In the genomic region with DNA sequence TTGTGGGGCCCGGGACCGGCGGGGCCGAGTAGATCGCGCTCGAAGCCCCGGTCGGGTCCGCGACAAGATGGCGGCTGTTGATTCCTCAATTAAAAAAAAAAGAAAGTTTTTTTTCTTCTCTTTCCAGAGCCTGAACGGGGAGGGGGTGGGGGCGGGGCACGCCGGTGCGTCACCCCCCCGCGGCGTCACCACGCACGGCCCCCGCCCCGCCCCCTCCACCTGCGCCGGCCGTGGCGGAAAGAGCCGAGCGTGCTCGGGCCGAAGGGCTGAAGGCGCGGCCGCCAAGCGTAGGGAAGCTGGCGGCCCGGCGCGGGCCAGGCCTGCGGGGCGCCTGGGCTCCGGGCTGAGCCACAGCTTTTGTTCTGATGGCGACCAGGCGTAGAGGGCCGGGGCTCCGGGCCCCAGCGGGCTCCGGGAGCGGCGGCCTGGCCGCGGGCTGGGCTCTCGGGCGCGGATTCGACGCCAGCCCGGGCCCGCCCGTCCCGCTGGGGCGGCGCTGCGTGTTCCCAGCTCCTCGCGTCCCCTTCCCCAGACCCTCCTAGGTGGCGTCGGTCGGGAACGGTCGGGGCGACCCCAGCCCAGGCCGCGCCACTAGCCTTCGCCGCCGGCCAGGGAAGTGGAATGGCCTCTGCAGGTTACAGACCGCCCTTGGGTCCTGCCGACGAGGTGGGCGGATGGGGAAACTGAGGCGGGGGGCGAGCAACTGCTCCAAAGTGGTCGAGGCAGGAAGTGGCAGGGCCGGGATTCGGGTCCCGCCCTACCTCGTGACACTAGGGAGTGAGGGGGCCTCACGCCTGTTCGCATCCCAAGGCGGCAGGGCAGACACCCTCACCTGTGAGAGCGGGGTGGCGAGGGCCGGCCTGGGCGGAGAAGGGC, we compare ENCODE assay signal across 8 cellular contexts. TPM values are rescaled to one million over a fixed set of nuclear protein-coding genes. Genes with fewer than 3 reads are reported as not detected.
DNase-seq lines count a peak whose midpoint lies in the region; ATAC-seq and TF ChIP-seq lines count a peak whose summit lies in the region.

A gene (minus strand): TSS at position 91 of the 876 bp plus-strand sequence. CDS start 797 bp downstream, outside the sequence.

- TF ChIP-seq POLR2A in GM18505 (IDR thresholded peaks at IDR 0.05; ENCODE audit: borderline replicate concordance, extremely low read depth, insufficient read depth, insufficient read length) = peak; percentile 78

- no peaks in the 10 kb centered on the region for H3K9me3 ChIP-seq in hepatocyte (ENCODE audit: low read depth)
- H3K9me3 ChIP-seq in aorta (ENCODE audit: control insufficient read depth, low read length) = no peaks in the 10 kb centered on the region

- intact Hi-C loops in aorta (cut with DNase I) = loop anchor here in 1 of 2 donors (1.0 kb wide), 1 partner anchor 191 kb away; no protein-coding TSS in a partner anchor

- peak; percentile 85 for DNase-seq in NCI-H2029 (lab: John Stamatoyannopoulos, UW)
- DNase-seq in T-helper 9 cell = peak; percentile 85
- DNase-seq in astrocyte of the cerebellum (ENCODE audit: low read depth) = peak; percentile 62
- DNase-seq in hepatocyte (ENCODE audit: low spot score) = peak; percentile 97
- DNase-seq in retina = peak; percentile 79
- DNase-seq in aorta = peak; percentile 89 to 93

- H3K4me3 ChIP-seq in astrocyte of the cerebellum (ENCODE audit: low read depth, low read length) (peak within 1 kb of the TSS; percentile 94), hepatocyte (peak within 1 kb of the TSS; percentile 98), aorta (ENCODE audit: low read length in 2 of 2) (peak within 1 kb of the TSS; percentile 99)

- no peaks in the 10 kb centered on the region for H3K9me2 ChIP-seq in hepatocyte (replicated peaks; ENCODE audit: insufficient read depth)

- H3K4me1 ChIP-seq in hepatocyte (ENCODE audit: insufficient read depth) (peaks cover 27% of the 10 kb centered on the region), aorta (ENCODE audit: control insufficient read depth in 1 of 2, insufficient read depth in 2 of 2, low read length in 2 of 2) (no peaks in the 10 kb centered on the region)

- peak within 1 kb of the TSS; percentile 100 for H3K4me2 ChIP-seq in hepatocyte

- TF ChIP-seq CTCF in astrocyte of the cerebellum (IDR thresholded peaks at IDR 0.05; ENCODE audit: low read depth, low read length, missing control alignments) (no peak), hepatocyte (IDR thresholded peaks at IDR 0.05; ENCODE audit: poor library complexity) (no peak)

- in situ Hi-C loops in astrocyte of the cerebellum (cut with HindIII; ENCODE audit: low sequenced_read_pairs) = no loop called here

- ATAC-seq in GM18505 (IDR thresholded peaks at IDR 0.05; ENCODE audit: unreplicated experiment) (peak; percentile 68), HG02970 (IDR thresholded peaks at IDR 0.05; ENCODE audit: low FRiP score, unreplicated experiment) (peak; percentile 80), aorta (ENCODE audit: low FRiP score) (peak; percentile 95)

- H2AFZ ChIP-seq in hepatocyte = peak within 1 kb of the TSS; percentile 95

- H3K27me3 ChIP-seq in hepatocyte = no peaks in the 10 kb centered on the region
- H3K27me3 ChIP-seq in aorta (ENCODE audit: control insufficient read depth in 1 of 2, insufficient read depth in 2 of 2, low read length in 1 of 2) = no peaks in the 10 kb centered on the region

- 8% methylated on average over 35 of the region's 96 CpGs for WGBS in hepatocyte (ENCODE audit: low lambda C conversion rate, missing lambda C conversion rate)
- 5 to 7% methylated on average over 88 to 96 of the region's 96 CpGs for WGBS in aorta, 2 donors

- peaks cover 44% of the 10 kb centered on the region for H3K79me2 ChIP-seq in hepatocyte

- peaks cover 40% of the 10 kb centered on the region for H4K20me1 ChIP-seq in hepatocyte (ENCODE audit: insufficient read depth, poor library complexity, severe bottlenecking)

- H3K27ac ChIP-seq in hepatocyte = peak within 1 kb of the TSS; percentile 94
- peak within 1 kb of the TSS; percentile 82 to 98 for H3K27ac ChIP-seq in aorta (ENCODE audit: low read depth in 1 of 2, low read length in 2 of 2)

- no peaks in the 10 kb centered on the region for H3K36me3 ChIP-seq in hepatocyte (replicated peaks; ENCODE audit: insufficient read depth, low read depth)
- H3K36me3 ChIP-seq in aorta (ENCODE audit: control insufficient read depth in 1 of 2, insufficient read depth in 2 of 2, low read length in 1 of 2) = no peaks in the 10 kb centered on the region

RNA-seq across cellular contexts. Expression of the gene that starts here (rescaled TPM):
- total RNA-seq in hepatocyte = 18.9 and 30.8 TPM in 2 replicates
- polyA plus RNA-seq in hepatocyte = 31.5 and 32.7 TPM in 2 replicates
- 100 to 1,000 TPM in 1 of 2 donors, 10 to 100 TPM in 1; 80.4 to 103 TPM for total RNA-seq in aorta
- polyA plus RNA-seq in aorta = 10 to 100 TPM in 1 of 2 donors, 1 to 10 TPM in 1; 5.4 to 41.6 TPM

Comparison
In these comparisons a context has a peak if more than half of its experiments do, and no peak if none do; other contexts are left out.
1. Peak in every context shown above with its lines: DNase-seq, ATAC-seq, H3K4me3 ChIP-seq and H3K27ac ChIP-seq.